Comparison of ENCODE assay signal across 12 cellular contexts in the genomic region with DNA sequence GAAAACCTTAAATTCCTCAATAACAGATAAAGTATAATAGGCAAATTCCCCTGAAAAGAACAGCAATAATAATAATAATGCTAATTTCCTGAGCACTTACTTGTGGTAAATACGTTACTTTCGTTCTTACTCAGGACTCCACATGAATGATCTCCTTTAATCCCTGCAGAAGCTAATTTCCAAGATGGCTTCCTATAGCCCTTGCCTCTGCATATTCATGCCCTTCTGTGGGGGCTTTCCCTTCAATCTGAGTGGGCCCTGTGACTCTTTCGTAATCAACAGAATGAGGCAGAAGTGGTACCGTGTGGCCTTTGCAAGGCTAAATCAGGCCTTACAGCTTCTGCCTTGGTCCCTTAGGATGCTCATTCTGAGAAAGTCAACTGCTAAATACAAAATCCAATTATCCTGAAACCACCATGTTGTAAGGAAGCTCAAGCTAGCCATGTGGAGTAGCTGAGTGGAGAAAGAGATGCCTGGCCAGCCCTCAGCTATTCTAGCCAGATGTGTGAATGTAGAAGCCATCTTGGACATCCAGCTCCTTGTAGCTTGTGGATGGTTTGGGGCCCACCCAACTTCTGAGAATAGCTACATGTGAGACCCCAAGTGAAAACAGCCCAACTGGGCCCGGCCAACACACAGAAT. TPM values are rescaled to one million over a fixed set of nuclear protein-coding genes. Genes with fewer than 3 reads are reported as not detected.
A peak's percentile ranks its signal among the peaks of the same experiment; 100 is the strongest.
DNase-seq lines count a peak whose midpoint lies in the region; ATAC-seq and TF ChIP-seq lines count a peak whose summit lies in the region.
"Had no signal": no experiment of that assay in that cellular context is flagged by ENCODE, and none has a peak within 500 bp of the region (broad histone marks: within the 10 kb centered on the region; RNA-seq: fewer than 3 reads in every experiment).

No MANE protein-coding gene starts in this region.

- ATAC-seq in HG02852 (IDR thresholded peaks at IDR 0.05; ENCODE audit: unreplicated experiment), result peak; percentile 64
- peak; percentile 93 to 94 for ATAC-seq in stimulated activated naive B cell treated with anti-CD40 and anti-IgM and Interleukin-4, amounts not matched to agents 10 μg/mL and 1 μg/mL and 100 μg/mL, for 72 hours (replicated peaks)
- no peak for ATAC-seq in HG03521 (IDR thresholded peaks at IDR 0.05; ENCODE audit: unreplicated experiment)

- POLR2A ChIA-PET in A673 (lab: Charles Lee; ENCODE audit: low non-redundant PET), result interaction anchor here (0.6 kb wide), 1 partner anchor 1669 kb away, joined by 3 read pairs; no protein-coding TSS in a partner anchor

- peak overlapping the region; percentile 55 for H3K27ac Mint-ChIP-seq in activated T-helper 1 cell treated with anti-CD3 and anti-CD28 coated beads, Interleukin-12 subunit alpha, Interleukin-12 subunit beta, Interleukin-2, Interleukin-4 antibody, amounts not matched to agents 30 ng/mL and 10 ng/mL and 1 ng/mL, durations not matched to agents 14 hours and 24 hours and 36 hours
- peak overlapping the region; percentile 91 for H3K27ac Mint-ChIP-seq in stimulated activated naive B cell treated with anti-CD40 and anti-IgM and Interleukin-4, amounts not matched to agents 10 μg/mL and 1 μg/mL and 100 μg/mL, for 72 hours
- H3K27ac Mint-ChIP-seq: progenitor cell of endocrine pancreas had no signal

- no peaks in the 10 kb centered on the region for H3K36me3 ChIP-seq in A673 (ENCODE audit: insufficient read depth, low read length, poor library complexity, severe bottlenecking)

- no peaks in the 10 kb centered on the region for H3K9me3 ChIP-seq in A673 (ENCODE audit: low read depth, low read length, poor library complexity, severe bottlenecking)
- H3K9me3 ChIP-seq: testis had no signal

- intact Hi-C loops in activated T-helper 1 cell treated with anti-CD3 and anti-CD28 coated beads, Interleukin-12 subunit alpha, Interleukin-12 subunit beta, Interleukin-2, Interleukin-4 antibody, amounts not matched to agents 30 ng/mL and 10 ng/mL and 1 ng/mL, durations not matched to agents 14 hours and 24 hours and 36 hours (cut with micrococcal nuclease), result loop anchor here (1.0 kb wide), 1 partner anchor 23 kb away; no protein-coding TSS in a partner anchor
- intact Hi-C loops in A673 (cut with micrococcal nuclease; ENCODE audit: unreplicated experiment), result no loop called here

- H3K9me3 Mint-ChIP-seq in activated T-helper 1 cell treated with anti-CD3 and anti-CD28 coated beads, Interleukin-12 subunit alpha, Interleukin-12 subunit beta, Interleukin-2, Interleukin-4 antibody, amounts not matched to agents 30 ng/mL and 10 ng/mL and 1 ng/mL, durations not matched to agents 14 hours and 24 hours and 36 hours, result peaks cover 4% of the 10 kb centered on the region
- no peaks in the 10 kb centered on the region for H3K9me3 Mint-ChIP-seq in stimulated activated naive B cell treated with anti-CD40 and anti-IgM and Interleukin-4, amounts not matched to agents 10 μg/mL and 1 μg/mL and 100 μg/mL, for 72 hours

- CTCF ChIA-PET in A673 (lab: Charles Lee), result no interaction called here

- BruUV-seq in A673 (replicated peaks; lab: Mats Ljungman, UMichigan), result no TSS peak

- H3K4me3 ChIP-seq in A673 (ENCODE audit: low read depth, low read length, poor library complexity, severe bottlenecking), result no peak overlapping the region
- H3K4me3 ChIP-seq: testis had no signal

- H3K27ac ChIP-seq in A673 (ENCODE audit: low read depth, low read length, poor library complexity, severe bottlenecking), result no peak overlapping the region
- H3K27ac ChIP-seq: testis had no signal

- no peak for TF ChIP-seq CTCF in A673 (conservative IDR thresholded peaks at IDR 0.05; ENCODE audit: low read depth, low read length)

- H3K4me1 ChIP-seq in A673 (ENCODE audit: insufficient read depth, low read length, poor library complexity, severe bottlenecking), result peaks cover 23% of the 10 kb centered on the region

- peak; percentile 20 for DNase-seq in activated T-cell treated with anti-CD3 and anti-CD28 coated beads for 24 hours (ENCODE audit: low read depth)
- DNase-seq in activated T-cell treated with anti-CD3 and anti-CD28 coated beads, Interleukin-2, amount 50 U/mL, for 1 hour, result no peak
- no peak for DNase-seq in activated T-helper 1 cell treated with anti-CD3 and anti-CD28 coated beads, Interleukin-12 subunit alpha, Interleukin-12 subunit beta, Interleukin-2, Interleukin-4 antibody, amounts not matched to agents 30 ng/mL and 10 ng/mL and 1 ng/mL, durations not matched to agents 14 hours and 24 hours and 36 hours (ENCODE audit: low spot score)
- DNase-seq in stimulated activated naive B cell treated with anti-CD40 and anti-IgM and Interleukin-4, amounts not matched to agents 10 μg/mL and 1 μg/mL and 100 μg/mL, for 72 hours, result peak; percentile 81
- no peak for DNase-seq in A673 (ENCODE audit: low spot score)
- no peak for DNase-seq in NCI-H128 (lab: John Stamatoyannopoulos, UW; ENCODE audit: unreplicated experiment)
- DNase-seq: activated CD4-positive, alpha-beta T cell treated with anti-CD3 and anti-CD28 coated beads for 4 hours; NCI-H748 treated with DMSO at 0.1 percent for 48 hours; testis had no signal

- H3K27me3 ChIP-seq in A673 (replicated peaks; ENCODE audit: insufficient read depth, low read depth, low read length, poor library complexity), result no peaks in the 10 kb centered on the region
- H3K27me3 ChIP-seq: testis had no signal

- H3K36me3 Mint-ChIP-seq in activated T-helper 1 cell treated with anti-CD3 and anti-CD28 coated beads, Interleukin-12 subunit alpha, Interleukin-12 subunit beta, Interleukin-2, Interleukin-4 antibody, amounts not matched to agents 30 ng/mL and 10 ng/mL and 1 ng/mL, durations not matched to agents 14 hours and 24 hours and 36 hours (ENCODE audit: low read depth), result peaks cover 4% of the 10 kb centered on the region
- peaks cover 3 to 15% of the 10 kb centered on the region in 2 donors for H3K36me3 Mint-ChIP-seq in stimulated activated naive B cell treated with anti-CD40 and anti-IgM and Interleukin-4, amounts not matched to agents 10 μg/mL and 1 μg/mL and 100 μg/mL, for 72 hours

- no peak overlapping the region for H3K4me3 Mint-ChIP-seq in activated T-helper 1 cell treated with anti-CD3 and anti-CD28 coated beads, Interleukin-12 subunit alpha, Interleukin-12 subunit beta, Interleukin-2, Interleukin-4 antibody, amounts not matched to agents 30 ng/mL and 10 ng/mL and 1 ng/mL, durations not matched to agents 14 hours and 24 hours and 36 hours
- peak overlapping the region in 1 of 2 donors; percentile 53 for H3K4me3 Mint-ChIP-seq in stimulated activated naive B cell treated with anti-CD40 and anti-IgM and Interleukin-4, amounts not matched to agents 10 μg/mL and 1 μg/mL and 100 μg/mL, for 72 hours

- H3K4me1 Mint-ChIP-seq in activated T-helper 1 cell treated with anti-CD3 and anti-CD28 coated beads, Interleukin-12 subunit alpha, Interleukin-12 subunit beta, Interleukin-2, Interleukin-4 antibody, amounts not matched to agents 30 ng/mL and 10 ng/mL and 1 ng/mL, durations not matched to agents 14 hours and 24 hours and 36 hours (ENCODE audit: low read depth), result peaks cover 52% of the 10 kb centered on the region
- peaks cover 32 to 57% of the 10 kb centered on the region in 2 donors for H3K4me1 Mint-ChIP-seq in stimulated activated naive B cell treated with anti-CD40 and anti-IgM and Interleukin-4, amounts not matched to agents 10 μg/mL and 1 μg/mL and 100 μg/mL, for 72 hours

- H3K27me3 Mint-ChIP-seq in activated T-helper 1 cell treated with anti-CD3 and anti-CD28 coated beads, Interleukin-12 subunit alpha, Interleukin-12 subunit beta, Interleukin-2, Interleukin-4 antibody, amounts not matched to agents 30 ng/mL and 10 ng/mL and 1 ng/mL, durations not matched to agents 14 hours and 24 hours and 36 hours (ENCODE audit: insufficient read depth), result peaks cover 2% of the 10 kb centered on the region
- H3K27me3 Mint-ChIP-seq in stimulated activated naive B cell treated with anti-CD40 and anti-IgM and Interleukin-4, amounts not matched to agents 10 μg/mL and 1 μg/mL and 100 μg/mL, for 72 hours, result peaks cover 0 to 3% of the 10 kb centered on the region in 2 donors

RNA-seq across cellular contexts. Expression of a gene that starts 50.5 kb away (rescaled TPM):
- total RNA-seq in activated T-helper 1 cell treated with anti-CD3 and anti-CD28 coated beads, Interleukin-12 subunit alpha, Interleukin-12 subunit beta, Interleukin-2, Interleukin-4 antibody, amounts not matched to agents 30 ng/mL and 10 ng/mL and 1 ng/mL, durations not matched to agents 14 hours and 24 hours and 36 hours, result 37.8 and 40.2 TPM in 2 replicates
- 49.3 and 56.6 TPM in 2 replicates for total RNA-seq in A673 (2021)

RNA-seq across cellular contexts. Expression of a gene that starts 52.2 kb away (rescaled TPM):
- 58.4 and 60.1 TPM in 2 replicates for total RNA-seq in activated T-helper 1 cell treated with anti-CD3 and anti-CD28 coated beads, Interleukin-12 subunit alpha, Interleukin-12 subunit beta, Interleukin-2, Interleukin-4 antibody, amounts not matched to agents 30 ng/mL and 10 ng/mL and 1 ng/mL, durations not matched to agents 14 hours and 24 hours and 36 hours
- 57.4 and 58.2 TPM in 2 replicates for total RNA-seq in A673 (2021)

Comparison
In these comparisons a context has a peak if more than half of its experiments do, and no peak if none do; other contexts are left out.
1. DNase-seq: peak in activated T-cell treated with anti-CD3 and anti-CD28 coated beads for 24 hours (single experiment) and stimulated activated naive B cell treated with anti-CD40 and anti-IgM and Interleukin-4, amounts not matched to agents 10 μg/mL and 1 μg/mL and 100 μg/mL, for 72 hours (single experiment); none in activated T-cell treated with anti-CD3 and anti-CD28 coated beads, Interleukin-2, amount 50 U/mL, for 1 hour (single experiment), activated T-helper 1 cell treated with anti-CD3 and anti-CD28 coated beads, Interleukin-12 subunit alpha, Interleukin-12 subunit beta, Interleukin-2, Interleukin-4 antibody, amounts not matched to agents 30 ng/mL and 10 ng/mL and 1 ng/mL, durations not matched to agents 14 hours and 24 hours and 36 hours (single experiment), A673 (single experiment) and NCI-H128 (single experiment).